ENCODE assay signal across 14 cellular contexts in the genomic region with DNA sequence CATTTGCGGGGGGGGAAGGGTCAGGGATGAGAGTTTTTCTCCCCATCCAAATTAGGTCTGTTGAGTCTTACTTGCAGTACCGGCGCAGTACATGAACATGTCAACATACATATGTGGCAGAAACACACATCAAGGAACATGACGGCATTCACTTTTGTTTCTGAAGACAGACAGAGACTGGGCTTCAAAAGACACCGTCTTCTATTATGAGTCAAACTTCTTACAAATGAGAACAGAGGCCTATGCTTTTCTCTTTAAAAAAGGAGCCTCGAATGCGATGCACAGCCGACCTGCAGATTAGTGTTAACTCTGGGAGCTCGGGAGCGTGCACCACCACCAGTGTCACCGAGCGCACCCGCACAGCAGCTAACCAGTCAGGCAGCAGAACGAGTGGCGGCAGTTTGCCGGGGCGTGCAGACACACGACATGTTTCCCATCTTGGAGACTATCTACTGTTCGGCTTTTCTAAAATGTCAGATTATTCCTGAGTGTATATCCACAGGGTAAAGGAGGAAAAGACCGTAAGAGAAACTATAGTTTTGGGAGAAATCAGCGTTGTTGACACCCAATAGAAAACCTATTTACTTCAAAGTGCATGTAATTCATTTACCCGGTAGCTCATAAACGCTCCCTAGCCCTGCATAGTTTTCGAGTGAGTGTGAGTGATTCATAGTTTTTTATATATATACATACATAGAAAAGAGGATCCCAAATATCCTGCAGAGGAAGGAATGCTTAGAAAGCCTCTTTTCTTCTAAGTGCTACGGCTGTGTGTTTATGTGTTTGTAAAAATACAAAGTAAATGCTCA. TPM values are rescaled to one million over a fixed set of nuclear protein-coding genes. Genes with fewer than 3 reads are reported as not detected.
DNase-seq lines count a peak whose midpoint lies in the region; ATAC-seq and TF ChIP-seq lines count a peak whose summit lies in the region.
"Had no signal": no experiment of that assay in that cellular context is flagged by ENCODE, and none has a peak within 500 bp of the region (broad histone marks: within the 10 kb centered on the region; RNA-seq: fewer than 3 reads in every experiment).

No MANE protein-coding gene starts in this region.

- TF ChIP-seq CTCF in choroid plexus epithelial cell (conservative IDR thresholded peaks at IDR 0.05; ENCODE audit: low read depth, low read length), result no peak
- no peak for TF ChIP-seq CTCF in osteoblast (IDR thresholded peaks at IDR 0.05; ENCODE audit: extremely low read depth, low read depth, low read length)
- no peak for TF ChIP-seq CTCF in body of pancreas (IDR thresholded peaks at IDR 0.05)

- WGBS in body of pancreas, 2 donors, result 91 to 94% methylated on average over 25 of the region's 25 CpGs

- peaks cover 14% of the 10 kb centered on the region for H3K4me1 ChIP-seq in osteoblast (ENCODE audit: insufficient read depth, low read length)
- H3K4me1 ChIP-seq in body of pancreas, result peaks cover 6% of the 10 kb centered on the region
- H3K4me1 ChIP-seq: sigmoid colon had no signal

- no peaks in the 10 kb centered on the region for H3K79me2 ChIP-seq in osteoblast (ENCODE audit: insufficient read depth, low read length)

- no peaks in the 10 kb centered on the region for H4K20me1 ChIP-seq in osteoblast (ENCODE audit: insufficient read depth, low read length)

- H3K27ac ChIP-seq in osteoblast (ENCODE audit: low read depth, low read length), result peak overlapping the region; percentile 66
- H3K27ac ChIP-seq in body of pancreas, result no peak overlapping the region
- H3K27ac ChIP-seq: sigmoid colon had no signal

- no peaks in the 10 kb centered on the region for H3K9me3 ChIP-seq in osteoblast (ENCODE audit: low read depth, low read length)
- no peaks in the 10 kb centered on the region for H3K9me3 ChIP-seq in body of pancreas
- H3K9me3 ChIP-seq: sigmoid colon had no signal

- intact Hi-C loops in body of pancreas (cut with DNase I), result loop anchor here (10.0 kb wide), 1 partner anchor 385 kb away; no protein-coding TSS in a partner anchor

- H3K27me3 ChIP-seq in osteoblast (ENCODE audit: insufficient read depth, low read length) (no peaks in the 10 kb centered on the region), body of pancreas (no peaks in the 10 kb centered on the region)
- H3K27me3 ChIP-seq: sigmoid colon had no signal

- ATAC-seq in HG03342 (IDR thresholded peaks at IDR 0.05; ENCODE audit: unreplicated experiment), result no peak
- no peak for ATAC-seq in body of pancreas

- peak overlapping the region; percentile 9 for H3K4me2 ChIP-seq in osteoblast (ENCODE audit: insufficient read depth, low read length)

- H3K4me3 ChIP-seq in choroid plexus epithelial cell (ENCODE audit: low read depth, low read length) (no peak overlapping the region), osteoblast (ENCODE audit: insufficient read depth, low read length) (no peak overlapping the region), body of pancreas (no peak overlapping the region)
- H3K4me3 ChIP-seq: sigmoid colon had no signal

- DNase-seq in EH (ENCODE audit: low read depth) (peak; percentile 87), NCI-H226 (peak; percentile 34), choroid plexus epithelial cell (ENCODE audit: low read depth) (peak; percentile 80), osteoblast (ENCODE audit: insufficient read length, low spot score, missing footprints) (peak; percentile 90), NCI-H1092 (lab: John Stamatoyannopoulos, UW) (no peak), NCI-H2196 treated with DMSO at 0.1 percent for 48 hours (lab: John Stamatoyannopoulos, UW; ENCODE audit: unreplicated experiment) (no peak), body of pancreas (no peak)
- DNase-seq: amygdala, DMS79, erythroblast, immature natural killer cell, NCI-H345, sigmoid colon had no signal

- no peak overlapping the region for H2AFZ ChIP-seq in osteoblast (ENCODE audit: low read length)

- TF ChIP-seq POLR2A in body of pancreas (IDR thresholded peaks at IDR 0.05), result no peak

- H3K36me3 ChIP-seq in osteoblast (ENCODE audit: insufficient read depth, low read length) (peaks cover 17% of the 10 kb centered on the region), body of pancreas (replicated peaks in 1 of 2; ENCODE audit: insufficient read depth in 1 of 2, low read depth in 2 of 2) (peaks cover 0 to 16% of the 10 kb centered on the region in 2 donors)

RNA-seq across cellular contexts. Expression of gene UBR7, which starts 33.0 kb away (rescaled TPM):
- total RNA-seq in osteoblast (20.6 and 25.3 TPM in 2 replicates), body of pancreas (10 to 100 TPM in 1 of 2 donors, 1 to 10 TPM in 1; 4.9 to 17.4 TPM)

RNA-seq across cellular contexts. Expression of gene GON7, which starts 33.2 kb away (rescaled TPM):
- total RNA-seq in osteoblast, result 11.2 and 11.6 TPM in 2 replicates
- total RNA-seq in body of pancreas, result 10 to 100 TPM in 1 of 2 donors, 1 to 10 TPM in 1; 6.5 to 11.2 TPM

RNA-seq across cellular contexts. Expression of gene LYSET, which starts 55.0 kb away (rescaled TPM):
- total RNA-seq in osteoblast (10.1 and 11.5 TPM in 2 replicates), body of pancreas (1 to 10 TPM in 1 of 2 donors, under 1 TPM in 1; 0.66 to 5.4 TPM)

RNA-seq across cellular contexts. Expression of gene MOAP1, which starts 55.4 kb away (rescaled TPM):
- total RNA-seq in osteoblast, result 16.6 and 18.3 TPM in 2 replicates
- 10 to 100 TPM; 10.2 to 17.9 TPM for total RNA-seq in body of pancreas

Comparison
In these comparisons a context has a peak if more than half of its experiments do, and no peak if none do; other contexts are left out.
1. DNase-seq: peak in EH (single experiment), NCI-H226 (single experiment), choroid plexus epithelial cell (single experiment) and osteoblast (single experiment); none in NCI-H1092 (single experiment), NCI-H2196 treated with DMSO at 0.1 percent for 48 hours (single experiment) and body of pancreas (0 of 4).